8 cellular contexts compared by ENCODE assay signal in genomic region chr17:64938925-64939474, GRCh38. TPM values are rescaled to one million over a fixed set of nuclear protein-coding genes. Genes with fewer than 3 reads are reported as not detected.
DNase-seq lines count a peak whose midpoint lies in the region; ATAC-seq lines count a peak whose summit lies in the region.

No MANE protein-coding gene starts in this region.

- peak; percentile 64 for ATAC-seq in left ventricle myocardium superior

- peak; percentile 84 for DNase-seq in activated effector memory CD4-positive, alpha-beta T cell treated with anti-CD3 and anti-CD28 coated beads, Interleukin-2, amount 50 U/mL, for 16 hours
- no peak for DNase-seq in activated effector memory CD4-positive, alpha-beta T cell treated with Interleukin-2 at 50 U/mL for 16 hours
- DNase-seq in NOMO-1 treated with DMSO at 0.1 percent for 48 hours (lab: John Stamatoyannopoulos, UW; ENCODE audit: unreplicated experiment): peak; percentile 50
- DNase-seq in activated T-helper 9 cell treated with anti-CD3 and anti-CD28 coated beads, Interleukin-2, amount 50 U/mL, for 16 hours (ENCODE audit: low read depth): peak; percentile 32
- peak; percentile 73 for DNase-seq in left ventricle myocardium superior
- DNase-seq in stimulated activated CD4-positive, alpha-beta T cell treated with anti-CD3 and anti-CD28 coated beads, Interleukin-12 subunit alpha, Interleukin-12 subunit beta, amount 100 ng/mL, for 48 hours (ENCODE audit: low read depth in 2 of 3, low spot score in 1 of 3): peak; percentile 18 to 43 (median 40)
- no peak for DNase-seq in NCI-H2029 treated with DMSO at 0.1 percent for 48 hours (lab: John Stamatoyannopoulos, UW)
- no peak for DNase-seq in NCI-H1436 (lab: John Stamatoyannopoulos, UW)

- intact Hi-C loops in left ventricle myocardium superior (cut with micrococcal nuclease): no loop called here

RNA-seq across cellular contexts. Expression of gene LRRC37A3, which starts 19.7 kb away (rescaled TPM):
- total RNA-seq in left ventricle myocardium superior: 2.7 TPM

Comparison
In these comparisons a context has a peak if more than half of its experiments do, and no peak if none do; other contexts are left out.
1. DNase-seq: peak in activated effector memory CD4-positive, alpha-beta T cell treated with anti-CD3 and anti-CD28 coated beads, Interleukin-2, amount 50 U/mL, for 16 hours (single experiment), NOMO-1 treated with DMSO at 0.1 percent for 48 hours (single experiment), activated T-helper 9 cell treated with anti-CD3 and anti-CD28 coated beads, Interleukin-2, amount 50 U/mL, for 16 hours (single experiment), left ventricle myocardium superior (single experiment) and stimulated activated CD4-positive, alpha-beta T cell treated with anti-CD3 and anti-CD28 coated beads, Interleukin-12 subunit alpha, Interleukin-12 subunit beta, amount 100 ng/mL, for 48 hours (3 of 3); none in activated effector memory CD4-positive, alpha-beta T cell treated with Interleukin-2 at 50 U/mL for 16 hours (single experiment), NCI-H2029 treated with DMSO at 0.1 percent for 48 hours (single experiment) and NCI-H1436 (single experiment).